Comparison of ENCODE assay signal across 33 cellular contexts in the genomic region with DNA sequence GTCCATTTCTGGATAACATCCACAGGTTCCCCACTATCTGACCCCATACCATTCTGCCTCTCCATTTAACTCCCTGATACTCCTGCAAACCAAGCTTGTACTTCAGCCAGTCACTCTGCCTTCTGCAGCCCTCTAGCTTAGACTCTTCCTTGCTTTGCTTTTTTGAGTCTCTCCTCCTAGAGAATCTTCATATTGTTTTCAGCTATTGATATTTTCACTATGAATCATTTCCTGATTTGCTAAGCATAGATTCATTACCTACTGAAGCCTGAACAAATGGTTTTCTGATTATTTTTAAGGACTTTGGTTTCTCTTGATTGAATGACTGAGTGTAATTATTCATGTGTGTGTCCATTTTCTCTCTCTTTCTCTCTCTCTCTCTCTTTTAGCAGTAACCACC.
DNase-seq lines count a peak whose midpoint lies in the region; ATAC-seq and TF ChIP-seq lines count a peak whose summit lies in the region.
"Had no signal": no experiment of that assay in that cellular context is flagged by ENCODE, and none has a peak within 500 bp of the region (broad histone marks: within the 10 kb centered on the region; RNA-seq: fewer than 3 reads in every experiment).

No MANE protein-coding gene starts in this region.

- H3K4me3 ChIP-seq in AG10803 (ENCODE audit: low read length) (no peak overlapping the region), cardiac fibroblast (replicated peaks in 1 of 2; ENCODE audit: low read depth in 2 of 2, low read length in 2 of 2) (no peak overlapping the region), foreskin fibroblast (ENCODE audit: low read depth in 1 of 2, low read length in 2 of 2) (no peak overlapping the region)
- H3K4me3 ChIP-seq: A549, HAP-1, heart right ventricle, lung, thyroid gland, uterus had no signal

- H3K27me3 Mint-ChIP-seq in activated T-helper 1 cell treated with anti-CD3 and anti-CD28 coated beads, Interleukin-12 subunit alpha, Interleukin-12 subunit beta, Interleukin-2, Interleukin-4 antibody, amounts not matched to agents 30 ng/mL and 10 ng/mL and 1 ng/mL, durations not matched to agents 14 hours and 24 hours and 36 hours (ENCODE audit: insufficient read depth), result no peaks in the 10 kb centered on the region
- H3K27me3 Mint-ChIP-seq: naive thymus-derived CD8-positive, alpha-beta T cell; progenitor cell of endocrine pancreas had no signal

- H3K27ac Mint-ChIP-seq in activated T-helper 1 cell treated with anti-CD3 and anti-CD28 coated beads, Interleukin-12 subunit alpha, Interleukin-12 subunit beta, Interleukin-2, Interleukin-4 antibody, amounts not matched to agents 30 ng/mL and 10 ng/mL and 1 ng/mL, durations not matched to agents 14 hours and 24 hours and 36 hours, result no peak overlapping the region
- H3K27ac Mint-ChIP-seq: activated T-cell treated with anti-CD3 and anti-CD28 coated beads, Interleukin-2, amount 50 U/mL, for 72 hours; CD8-positive, alpha-beta T cell; naive thymus-derived CD8-positive, alpha-beta T cell; progenitor cell of endocrine pancreas; T-helper 1 cell treated with Interleukin-12 subunit alpha and Interleukin-12 subunit beta and Interleukin-4 antibody, amounts not matched to agents 30 μg/mL and 1 μg/mL, for 36 hours had no signal

- H3K36me3 Mint-ChIP-seq in activated T-helper 1 cell treated with anti-CD3 and anti-CD28 coated beads, Interleukin-12 subunit alpha, Interleukin-12 subunit beta, Interleukin-2, Interleukin-4 antibody, amounts not matched to agents 30 ng/mL and 10 ng/mL and 1 ng/mL, durations not matched to agents 14 hours and 24 hours and 36 hours (ENCODE audit: low read depth), result no peaks in the 10 kb centered on the region
- H3K36me3 Mint-ChIP-seq: CD8-positive, alpha-beta T cell; naive thymus-derived CD8-positive, alpha-beta T cell had no signal

- ATAC-seq in HG03280 (IDR thresholded peaks at IDR 0.05; ENCODE audit: unreplicated experiment) (no peak), HG03108 (IDR thresholded peaks at IDR 0.05; ENCODE audit: unreplicated experiment) (no peak), Right ventricle myocardium superior (ENCODE audit: poor library complexity) (no peak)
- ATAC-seq: A549; activated CD4-positive, CD25-positive, alpha-beta regulatory T cell treated with anti-CD3 and anti-CD28 coated beads, Interleukin-2, amount 50 U/mL, for 24 hours; activated T-cell treated with anti-CD3 and anti-CD28 coated beads, Interleukin-2, amount 50 U/mL, for 72 hours; CD8-positive, alpha-beta T cell; heart right ventricle; naive thymus-derived CD8-positive, alpha-beta T cell; sciatic nerve; SK-N-SH treated with all-trans-retinoic acid at 6 μM for 48 hours had no signal

- DNase-seq in AG10803 (ENCODE audit: low read depth) (peak; percentile 5), HPDE6-E6E7 (ENCODE audit: extremely low spot score) (peak; percentile 6), cardiac fibroblast (ENCODE audit: low read depth in 2 of 2) (peak; percentile 19 to 40), foreskin fibroblast (peak; percentile 11 to 47), Right ventricle myocardium superior (no peak)
- no peak for DNase-seq in activated T-helper 1 cell treated with anti-CD3 and anti-CD28 coated beads, Interleukin-12 subunit alpha, Interleukin-12 subunit beta, Interleukin-2, Interleukin-4 antibody, amounts not matched to agents 30 ng/mL and 10 ng/mL and 1 ng/mL, durations not matched to agents 14 hours and 24 hours and 36 hours (ENCODE audit: low spot score)
- DNase-seq: activated CD4-positive, alpha-beta T cell treated with anti-CD3 and anti-CD28 coated beads, Interleukin-2, amount 50 U/mL, for 48 hours; activated naive CD4-positive, alpha-beta T cell treated with Interleukin-2 at 50 U/mL for 16 hours; activated T-cell treated with anti-CD3 and anti-CD28 coated beads, Interleukin-2, amount 50 U/mL, for 72 hours; BE2C; CD8-positive, alpha-beta T cell; DMS 273 treated with DMSO at 0.1 percent for 48 hours; foreskin melanocyte; heart right ventricle; kidney glomerular epithelial cell; naive thymus-derived CD8-positive, alpha-beta T cell; NCI-H146; NCI-H2107; NCI-H446; RPMI8226; stimulated activated CD4-positive, alpha-beta T cell treated with anti-CD3 and anti-CD28 coated beads, Interleukin-4, amount 100 ng/mL, for 24 hours; thyroid gland; uterus had no signal

- intact Hi-C loops in activated T-helper 1 cell treated with anti-CD3 and anti-CD28 coated beads, Interleukin-12 subunit alpha, Interleukin-12 subunit beta, Interleukin-2, Interleukin-4 antibody, amounts not matched to agents 30 ng/mL and 10 ng/mL and 1 ng/mL, durations not matched to agents 14 hours and 24 hours and 36 hours (cut with micrococcal nuclease), result no loop called here
- intact Hi-C loops in Right ventricle myocardium superior (cut with DNase I), result no loop called here

- H3K4me3 Mint-ChIP-seq in activated T-helper 1 cell treated with anti-CD3 and anti-CD28 coated beads, Interleukin-12 subunit alpha, Interleukin-12 subunit beta, Interleukin-2, Interleukin-4 antibody, amounts not matched to agents 30 ng/mL and 10 ng/mL and 1 ng/mL, durations not matched to agents 14 hours and 24 hours and 36 hours, result no peak overlapping the region
- H3K4me3 Mint-ChIP-seq: activated T-cell treated with anti-CD3 and anti-CD28 coated beads, Interleukin-2, amount 50 U/mL, for 72 hours; CD8-positive, alpha-beta T cell; naive thymus-derived CD8-positive, alpha-beta T cell; T-helper 1 cell treated with Interleukin-12 subunit alpha and Interleukin-12 subunit beta and Interleukin-4 antibody, amounts not matched to agents 30 μg/mL and 1 μg/mL, for 36 hours had no signal

- H3K9me3 Mint-ChIP-seq in activated T-helper 1 cell treated with anti-CD3 and anti-CD28 coated beads, Interleukin-12 subunit alpha, Interleukin-12 subunit beta, Interleukin-2, Interleukin-4 antibody, amounts not matched to agents 30 ng/mL and 10 ng/mL and 1 ng/mL, durations not matched to agents 14 hours and 24 hours and 36 hours, result peaks cover under 1% of the 10 kb centered on the region
- H3K9me3 Mint-ChIP-seq: CD8-positive, alpha-beta T cell had no signal

- TF ChIP-seq CTCF in AG10803 (conservative IDR thresholded peaks at IDR 0.05; ENCODE audit: low read length), result no peak
- TF ChIP-seq CTCF in cardiac fibroblast (IDR thresholded peaks at IDR 0.05; ENCODE audit: low read depth, low read length), result no peak
- no peak for TF ChIP-seq CTCF in foreskin fibroblast (IDR thresholded peaks at IDR 0.05; ENCODE audit: low read depth, low read length)

- no peaks in the 10 kb centered on the region for H3K4me1 Mint-ChIP-seq in activated T-helper 1 cell treated with anti-CD3 and anti-CD28 coated beads, Interleukin-12 subunit alpha, Interleukin-12 subunit beta, Interleukin-2, Interleukin-4 antibody, amounts not matched to agents 30 ng/mL and 10 ng/mL and 1 ng/mL, durations not matched to agents 14 hours and 24 hours and 36 hours (ENCODE audit: low read depth)
- H3K4me1 Mint-ChIP-seq: naive thymus-derived CD8-positive, alpha-beta T cell had no signal

Comparison
In these comparisons a context has a peak if more than half of its experiments do, and no peak if none do; other contexts are left out.
1. DNase-seq: peak in AG10803 (single experiment), HPDE6-E6E7 (single experiment), cardiac fibroblast (2 of 2) and foreskin fibroblast (2 of 2); none in activated T-helper 1 cell treated with anti-CD3 and anti-CD28 coated beads, Interleukin-12 subunit alpha, Interleukin-12 subunit beta, Interleukin-2, Interleukin-4 antibody, amounts not matched to agents 30 ng/mL and 10 ng/mL and 1 ng/mL, durations not matched to agents 14 hours and 24 hours and 36 hours (single experiment) and Right ventricle myocardium superior (single experiment).